18 cellular contexts compared by ENCODE assay signal in the genomic region with DNA sequence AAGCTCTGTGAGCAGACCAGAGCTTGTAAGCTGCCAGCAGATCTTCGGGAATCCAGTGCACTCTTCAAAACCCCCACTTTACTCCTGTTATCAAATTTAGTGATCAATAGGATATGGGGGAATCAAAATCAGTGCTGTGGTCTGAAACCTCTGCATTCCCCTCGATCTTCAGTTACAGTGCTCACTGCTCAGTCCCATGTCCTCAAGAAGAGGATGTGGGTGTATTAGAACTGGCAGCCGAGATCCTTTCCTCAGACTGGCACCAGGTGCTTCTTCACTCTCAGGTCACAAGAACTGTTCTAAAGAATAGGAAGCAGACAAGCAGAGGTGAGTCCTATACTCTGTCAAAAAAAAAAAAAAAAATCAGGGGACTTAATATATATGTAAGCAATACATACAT.
"Had no signal": no experiment of that assay in that cellular context is flagged by ENCODE, and none has a peak within 500 bp of the region (broad histone marks: within the 10 kb centered on the region; RNA-seq: fewer than 3 reads in every experiment).

No MANE protein-coding gene starts in this region.

- ATAC-seq: heart right ventricle, left lung, right cardiac atrium had no signal

- H3K4me3 Mint-ChIP-seq: activated CD4-positive, alpha-beta memory T cell treated with anti-CD3 and anti-CD28 coated beads for 36 hours; activated T-helper 1 cell treated with anti-CD3 and anti-CD28 coated beads, Interleukin-12 subunit alpha, Interleukin-12 subunit beta, Interleukin-2, Interleukin-4 antibody, amounts not matched to agents 30 ng/mL and 10 ng/mL and 1 ng/mL, durations not matched to agents 14 hours and 24 hours and 36 hours; dendritic cell treated with granulocyte-macrophage colony-stimulating factor and Interleukin-4, amounts not matched to agents 40 ng/mL and 50 ng/mL, for 4 days had no signal

- H3K9me3 ChIP-seq: adrenal gland, esophagus squamous epithelium, heart right ventricle, left lung, prostate gland, stomach, vagina had no signal

- H3K27ac Mint-ChIP-seq: activated CD4-positive, alpha-beta memory T cell treated with anti-CD3 and anti-CD28 coated beads for 36 hours; activated T-helper 1 cell treated with anti-CD3 and anti-CD28 coated beads, Interleukin-12 subunit alpha, Interleukin-12 subunit beta, Interleukin-2, Interleukin-4 antibody, amounts not matched to agents 30 ng/mL and 10 ng/mL and 1 ng/mL, durations not matched to agents 14 hours and 24 hours and 36 hours; dendritic cell treated with granulocyte-macrophage colony-stimulating factor and Interleukin-4, amounts not matched to agents 40 ng/mL and 50 ng/mL, for 4 days had no signal

- H3K27ac ChIP-seq: adrenal gland, esophagus squamous epithelium, heart right ventricle, left lung, prostate gland, stomach, vagina, VCaP had no signal

- H3K27me3 ChIP-seq: adrenal gland, esophagus squamous epithelium, heart right ventricle, left lung, stomach, vagina had no signal

- H3K36me3 ChIP-seq: prostate gland had no signal

- H3K4me3 ChIP-seq: adrenal gland, esophagus squamous epithelium, heart right ventricle, left lung, prostate gland, stomach, vagina had no signal

- H3K4me1 ChIP-seq: adrenal gland, esophagus squamous epithelium, heart right ventricle, left lung, prostate gland, stomach, vagina had no signal

- H3K9me3 Mint-ChIP-seq: activated CD4-positive, alpha-beta memory T cell treated with anti-CD3 and anti-CD28 coated beads for 36 hours; activated T-helper 1 cell treated with anti-CD3 and anti-CD28 coated beads, Interleukin-12 subunit alpha, Interleukin-12 subunit beta, Interleukin-2, Interleukin-4 antibody, amounts not matched to agents 30 ng/mL and 10 ng/mL and 1 ng/mL, durations not matched to agents 14 hours and 24 hours and 36 hours; dendritic cell treated with granulocyte-macrophage colony-stimulating factor and Interleukin-4, amounts not matched to agents 40 ng/mL and 50 ng/mL, for 4 days had no signal

- DNase-seq: activated CD4-positive, alpha-beta memory T cell treated with anti-CD3 and anti-CD28 coated beads for 36 hours; activated CD4-positive, CD25-positive, alpha-beta regulatory T cell treated with anti-CD3 and anti-CD28 coated beads, Interleukin-2, amount 50 U/mL, for 72 hours; activated naive CD4-positive, alpha-beta T cell; adrenal gland; effector CD8-positive, alpha-beta T cell; esophagus squamous epithelium; heart right ventricle; left lung; right cardiac atrium; stimulated activated CD4-positive, alpha-beta T cell treated with anti-CD3 and anti-CD28 coated beads, Interleukin-2, amount 100 ng/mL, for 24 hours; stomach; SW 1271; trophoblast cell had no signal

- H3K27me3 Mint-ChIP-seq: activated CD4-positive, alpha-beta memory T cell treated with anti-CD3 and anti-CD28 coated beads for 36 hours; dendritic cell treated with granulocyte-macrophage colony-stimulating factor and Interleukin-4, amounts not matched to agents 40 ng/mL and 50 ng/mL, for 4 days had no signal
